In the genomic region with DNA sequence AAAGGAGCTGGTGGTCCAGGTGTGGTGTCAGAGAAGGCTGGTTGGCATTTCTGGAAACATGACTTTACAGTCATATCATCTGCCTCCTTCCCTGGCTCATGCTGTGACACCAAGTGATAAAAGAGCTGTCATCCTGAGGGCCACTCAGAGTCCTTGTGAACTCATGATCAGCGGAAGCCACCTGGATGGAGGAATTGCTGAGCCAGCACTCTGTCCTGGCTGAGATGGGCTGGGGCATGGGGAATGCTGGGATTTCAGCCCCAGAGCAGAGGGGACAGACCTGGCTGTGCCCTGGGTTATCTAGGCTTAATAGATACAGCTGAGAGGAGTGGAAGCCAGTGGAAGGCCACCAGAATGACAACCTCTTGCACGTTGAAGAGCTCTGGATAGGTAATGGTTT, we compare ENCODE assay signal across 33 cellular contexts.
"Had no signal": no experiment of that assay in that cellular context is flagged by ENCODE, and none has a peak within 500 bp of the region (broad histone marks: within the 10 kb centered on the region; RNA-seq: fewer than 3 reads in every experiment).

No MANE protein-coding gene starts in this region.

- DNase-seq: activated B cell treated with CpG ODN at 0.5 μM for 24 hours; activated CD4-positive, alpha-beta T cell treated with anti-CD3 and anti-CD28 coated beads for 48 hours; activated CD4-positive, alpha-beta T cell treated with anti-CD3 and anti-CD28 coated beads, Interleukin-2, amount 50 U/mL, for 1 hour; activated CD4-positive, alpha-beta T cell treated with anti-CD3 and anti-CD28 coated beads, Interleukin-2, amount 50 U/mL, for 48 hours; activated CD8-positive, alpha-beta memory T cell treated with anti-CD3 and anti-CD28 coated beads for 24 hours; activated CD8-positive, alpha-beta T cell treated with anti-CD3 and anti-CD28 coated beads for 36 hours; activated effector memory CD4-positive, alpha-beta T cell treated with Interleukin-2 at 50 U/mL for 16 hours; activated gamma-delta T cell treated with Interleukin-2 at 50 U/mL for 16 hours; activated naive CD4-positive, alpha-beta T cell treated with anti-CD3 and anti-CD28 coated beads, Interleukin-2, amount 50 U/mL, for 16 hours; activated naive CD4-positive, alpha-beta T cell treated with Interleukin-2 at 50 U/mL for 16 hours; activated T-cell treated with anti-CD3 and anti-CD28 coated beads, Interleukin-2, amount 50 U/mL, for 4 hours; amniotic stem cell; anterior cingulate cortex; brain microvascular endothelial cell; caudate nucleus; cortex of kidney; dermis blood vessel endothelial cell; effector CD4-positive, alpha-beta T cell; effector memory CD8-positive, alpha-beta T cell; esophagus squamous epithelium; foreskin melanocyte; glutamatergic neuron; heart left ventricle; T-helper 17 cell; T1000; WERI-Rb-1 had no signal

- H3K9me3 ChIP-seq: esophagus squamous epithelium, heart left ventricle had no signal

- H3K4me3 ChIP-seq: esophagus squamous epithelium, heart left ventricle had no signal

- H3K27ac ChIP-seq: brain microvascular endothelial cell, epithelial cell of prostate, esophagus squamous epithelium, heart left ventricle, WERI-Rb-1 had no signal

- ATAC-seq: activated CD4-positive, CD25-positive, alpha-beta regulatory T cell treated with anti-CD3 and anti-CD28 coated beads, Interleukin-2, amount 50 U/mL, for 24 hours; activated CD8-positive, alpha-beta T cell treated with anti-CD3 and anti-CD28 coated beads for 36 hours; activated T-cell treated with anti-CD3 and anti-CD28 coated beads, Interleukin-2, amount 50 U/mL, for 4 hours; activated T-helper 17 cell treated with anti-CD3 and anti-CD28 coated beads, Interleukin-2, amount 50 U/mL, for 72 hours; effector memory CD8-positive, alpha-beta T cell; heart left ventricle; T-helper 17 cell had no signal

- FAIRE-seq: astrocyte, colon, endometrium, endothelial cell of umbilical vein had no signal

- H3K27me3 ChIP-seq: brain microvascular endothelial cell had no signal

- H3K4me1 ChIP-seq: esophagus squamous epithelium, heart left ventricle had no signal

- H3K36me3 ChIP-seq: brain microvascular endothelial cell, esophagus squamous epithelium, heart left ventricle, WERI-Rb-1 had no signal
